In the genomic region with DNA sequence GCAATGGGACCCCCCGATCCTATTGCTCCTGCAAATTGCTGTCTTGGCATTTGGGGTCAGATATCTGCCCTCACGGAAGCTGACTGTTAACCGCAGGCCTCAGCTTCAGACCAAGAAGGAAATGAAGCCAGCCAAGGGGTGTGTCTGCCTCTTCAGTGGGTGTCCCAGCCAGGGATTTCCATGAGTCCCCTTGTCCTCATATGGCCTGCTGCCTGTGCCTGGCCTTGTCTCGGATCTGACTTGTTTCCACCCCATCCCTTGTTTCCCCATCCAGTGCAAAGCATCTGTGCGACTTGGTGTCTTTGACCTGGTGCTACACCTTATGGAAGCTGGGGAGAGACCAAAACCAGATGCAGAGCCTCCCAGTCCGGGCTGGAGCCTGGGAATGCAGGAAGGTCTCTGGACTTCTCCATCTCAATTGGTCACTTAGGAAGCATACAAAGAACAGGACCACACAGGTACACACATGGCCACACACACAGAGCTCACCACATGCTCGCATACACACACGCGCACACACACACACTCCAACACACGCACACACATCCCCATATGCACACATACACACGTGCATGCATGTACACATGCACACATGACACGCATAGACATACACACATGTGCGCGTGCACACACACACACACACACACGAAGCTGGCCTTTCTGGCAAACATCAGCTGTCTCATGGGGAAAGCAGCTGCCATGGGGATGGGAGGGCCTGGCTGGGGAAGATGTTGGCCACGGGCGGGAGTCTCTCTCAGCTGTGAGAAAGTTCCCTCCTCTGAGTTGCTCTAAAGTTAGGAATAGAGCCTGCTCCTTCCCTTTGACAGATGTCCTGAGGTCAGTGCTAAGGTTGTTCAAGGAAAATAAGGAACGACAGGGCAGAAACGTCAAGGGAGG, we compare ENCODE assay signal across 16 cellular contexts.
DNase-seq lines count a peak whose midpoint lies in the region; ATAC-seq and TF ChIP-seq lines count a peak whose summit lies in the region.
"Had no signal": no experiment of that assay in that cellular context is flagged by ENCODE, and none has a peak within 500 bp of the region (broad histone marks: within the 10 kb centered on the region; RNA-seq: fewer than 3 reads in every experiment).

No MANE protein-coding gene starts in this region.

- H3K27ac ChIP-seq in BLaER1: peak overlapping the region; percentile 73
- H3K27ac ChIP-seq in brain microvascular endothelial cell: no peak overlapping the region

- H3K27me3 ChIP-seq in BLaER1 (no peaks in the 10 kb centered on the region), brain microvascular endothelial cell (replicated peaks) (no peaks in the 10 kb centered on the region)

- H4K20me1 ChIP-seq in BLaER1: no peaks in the 10 kb centered on the region; the same call in 1 of the 2 replicates

- in situ Hi-C loops in brain microvascular endothelial cell (cut with HindIII; ENCODE audit: low pct_ligation_motif_present, low sequenced_read_pairs): no loop called here

- no peaks in the 10 kb centered on the region for H3K27me3 Mint-ChIP-seq in mesothelial cell of epicardium (ENCODE audit: low read depth)
- no peaks in the 10 kb centered on the region for H3K27me3 Mint-ChIP-seq in stimulated activated memory B cell treated with anti-CD40 and anti-IgM and Interleukin-4, amounts not matched to agents 10 μg/mL and 1 μg/mL and 100 μg/mL, for 72 hours
- H3K27me3 Mint-ChIP-seq: activated CD4-positive, alpha-beta T cell treated with anti-CD3 and anti-CD28 coated beads for 36 hours; activated T-helper 17 cell treated with anti-CD3 and anti-CD28 coated beads, Interleukin-2, amount 50 U/mL, for 72 hours had no signal

- H3K4me3 ChIP-seq in BLaER1: peak overlapping the region; percentile 50
- H3K4me3 ChIP-seq in brain microvascular endothelial cell (ENCODE audit: low read depth, low read length): no peak overlapping the region

- H3K4me2 ChIP-seq in BLaER1: peak overlapping the region; percentile 87

- H3K9me3 ChIP-seq in BLaER1: no peaks in the 10 kb centered on the region

- peaks cover 54% of the 10 kb centered on the region for H3K36me3 Mint-ChIP-seq in mesothelial cell of epicardium
- H3K36me3 Mint-ChIP-seq in stimulated activated memory B cell treated with anti-CD40 and anti-IgM and Interleukin-4, amounts not matched to agents 10 μg/mL and 1 μg/mL and 100 μg/mL, for 72 hours: no peaks in the 10 kb centered on the region
- H3K36me3 Mint-ChIP-seq: CD4-positive, CD25-positive, alpha-beta regulatory T cell had no signal

- H3K4me1 ChIP-seq in BLaER1: peaks cover 93% of the 10 kb centered on the region

- H3K27ac Mint-ChIP-seq in mesothelial cell of epicardium: peak overlapping the region; percentile 45
- H3K27ac Mint-ChIP-seq in stimulated activated memory B cell treated with anti-CD40 and anti-IgM and Interleukin-4, amounts not matched to agents 10 μg/mL and 1 μg/mL and 100 μg/mL, for 72 hours: no peak overlapping the region
- H3K27ac Mint-ChIP-seq: activated CD4-positive, alpha-beta T cell treated with anti-CD3 and anti-CD28 coated beads for 36 hours; activated T-helper 17 cell treated with anti-CD3 and anti-CD28 coated beads, Interleukin-2, amount 50 U/mL, for 72 hours; CD4-positive, CD25-positive, alpha-beta regulatory T cell had no signal

- no peak overlapping the region for H3K4me3 Mint-ChIP-seq in mesothelial cell of epicardium
- no peak overlapping the region for H3K4me3 Mint-ChIP-seq in stimulated activated memory B cell treated with anti-CD40 and anti-IgM and Interleukin-4, amounts not matched to agents 10 μg/mL and 1 μg/mL and 100 μg/mL, for 72 hours
- H3K4me3 Mint-ChIP-seq: activated CD4-positive, alpha-beta T cell treated with anti-CD3 and anti-CD28 coated beads for 36 hours; activated T-helper 17 cell treated with anti-CD3 and anti-CD28 coated beads, Interleukin-2, amount 50 U/mL, for 72 hours; CD4-positive, CD25-positive, alpha-beta regulatory T cell had no signal

- H3K9me3 Mint-ChIP-seq in mesothelial cell of epicardium: peaks cover 5% of the 10 kb centered on the region
- no peaks in the 10 kb centered on the region for H3K9me3 Mint-ChIP-seq in stimulated activated memory B cell treated with anti-CD40 and anti-IgM and Interleukin-4, amounts not matched to agents 10 μg/mL and 1 μg/mL and 100 μg/mL, for 72 hours
- H3K9me3 Mint-ChIP-seq: activated T-helper 17 cell treated with anti-CD3 and anti-CD28 coated beads, Interleukin-2, amount 50 U/mL, for 72 hours; CD4-positive, CD25-positive, alpha-beta regulatory T cell had no signal

- H3K4me1 Mint-ChIP-seq in mesothelial cell of epicardium: no peaks in the 10 kb centered on the region
- no peaks in the 10 kb centered on the region for H3K4me1 Mint-ChIP-seq in stimulated activated memory B cell treated with anti-CD40 and anti-IgM and Interleukin-4, amounts not matched to agents 10 μg/mL and 1 μg/mL and 100 μg/mL, for 72 hours
- H3K4me1 Mint-ChIP-seq: activated T-helper 17 cell treated with anti-CD3 and anti-CD28 coated beads, Interleukin-2, amount 50 U/mL, for 72 hours had no signal

- TF ChIP-seq CTCF in brain microvascular endothelial cell (IDR thresholded peaks at IDR 0.05; ENCODE audit: low read depth, low read length, missing control alignments) (no peak), mesothelial cell of epicardium (IDR thresholded peaks at IDR 0.05; ENCODE audit: unreplicated experiment) (no peak)

- ATAC-seq in GM19324 (IDR thresholded peaks at IDR 0.05; ENCODE audit: low FRiP score, unreplicated experiment): no peak
- ATAC-seq in stimulated activated memory B cell treated with anti-CD40 and anti-IgM and Interleukin-4, amounts not matched to agents 10 μg/mL and 1 μg/mL and 100 μg/mL, for 72 hours: no peak
- ATAC-seq: activated CD4-positive, alpha-beta T cell treated with anti-CD3 and anti-CD28 coated beads for 36 hours; activated T-helper 17 cell treated with anti-CD3 and anti-CD28 coated beads, Interleukin-2, amount 50 U/mL, for 72 hours had no signal

- H3K36me3 ChIP-seq in BLaER1: peaks cover 74% of the 10 kb centered on the region
- peaks cover 26% of the 10 kb centered on the region for H3K36me3 ChIP-seq in brain microvascular endothelial cell (replicated peaks)

- peak; percentile 18 for DNase-seq in HCEC 1CT
- peak; percentile 28 for DNase-seq in brain microvascular endothelial cell
- no peak for DNase-seq in mesothelial cell of epicardium (ENCODE audit: low spot score in 2 of 2, unreplicated experiment in 2 of 2)
- no peak for DNase-seq in kidney tubule cell (ENCODE audit: low spot score)
- DNase-seq in NCI-H1930 (lab: John Stamatoyannopoulos, UW): no peak
- DNase-seq: activated CD4-positive, alpha-beta T cell treated with anti-CD3 and anti-CD28 coated beads for 36 hours; CD4-positive, CD25-positive, alpha-beta regulatory T cell; effector CD4-positive, alpha-beta T cell; MM.1S; NCI-H2227 treated with DMSO at 0.1 percent for 48 hours; stimulated activated naive CD4-positive, alpha-beta T cell treated with Interleukin-2 at 50 U/mL for 16 hours; SW 1271 had no signal

- H3K9ac ChIP-seq in BLaER1: peak overlapping the region; percentile 45

Comparison
In these comparisons a context has a peak if more than half of its experiments do, and no peak if none do; other contexts are left out.
1. DNase-seq: peak in HCEC 1CT (single experiment) and brain microvascular endothelial cell (single experiment); none in mesothelial cell of epicardium (0 of 2), kidney tubule cell (single experiment) and NCI-H1930 (0 of 2).